ENCODE assay signal across 14 cellular contexts in the genomic region with DNA sequence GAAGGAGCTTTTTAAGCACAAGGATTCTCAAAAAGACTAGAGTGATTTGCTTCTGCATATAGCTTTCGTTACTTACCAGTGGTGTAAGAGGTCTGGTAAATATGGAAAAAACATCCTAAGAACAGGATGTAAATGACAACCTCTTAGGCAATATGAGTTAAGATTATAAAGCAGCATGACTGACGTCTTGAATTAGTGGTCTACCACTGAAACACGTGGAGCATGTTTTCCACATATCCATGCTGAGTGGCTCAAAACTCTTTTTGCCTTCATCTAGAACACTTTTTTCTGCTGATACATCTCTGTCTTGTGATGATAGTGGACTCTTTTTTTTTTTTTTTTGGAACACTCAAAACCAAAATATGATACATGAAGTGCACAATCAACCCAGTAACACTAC.
"Had no signal": no experiment of that assay in that cellular context is flagged by ENCODE, and none has a peak within 500 bp of the region (broad histone marks: within the 10 kb centered on the region; RNA-seq: fewer than 3 reads in every experiment).

No MANE protein-coding gene starts in this region.

- ATAC-seq: activated CD8-positive, alpha-beta memory T cell treated with anti-CD3 and anti-CD28 coated beads, Interleukin-2, amount 10 ng/mL, durations not matched to agents 7 days and 5 days; esophagus mucosa; gastrocnemius medialis; naive thymus-derived CD8-positive, alpha-beta T cell had no signal

- H3K4me3 Mint-ChIP-seq: activated CD8-positive, alpha-beta memory T cell treated with anti-CD3 and anti-CD28 coated beads, Interleukin-2, amount 10 ng/mL, durations not matched to agents 7 days and 5 days; activated naive CD8-positive, alpha-beta T cell; activated T-cell treated with anti-CD3 and anti-CD28 coated beads, Interleukin-2, amount 50 U/mL, for 24 hours; naive thymus-derived CD8-positive, alpha-beta T cell had no signal

- DNase-seq: activated CD4-positive, alpha-beta T cell treated with anti-CD3 and anti-CD28 coated beads, Interleukin-2, amount 50 U/mL, for 48 hours; activated CD4-positive, CD25-positive, alpha-beta regulatory T cell treated with anti-CD3 and anti-CD28 coated beads, Interleukin-2, amount 50 U/mL, for 72 hours; activated CD8-positive, alpha-beta memory T cell treated with anti-CD3 and anti-CD28 coated beads, Interleukin-2, amount 10 ng/mL, durations not matched to agents 7 days and 5 days; activated gamma-delta T cell; activated T-cell treated with anti-CD3 and anti-CD28 coated beads, Interleukin-2, amount 50 U/mL, for 24 hours; dorsolateral prefrontal cortex; gastrocnemius medialis; kidney glomerular epithelial cell; mammary epithelial cell; naive thymus-derived CD8-positive, alpha-beta T cell had no signal

- H3K4me3 ChIP-seq: dorsolateral prefrontal cortex, gastrocnemius medialis, right atrium auricular region, vagina had no signal

- H3K27ac Mint-ChIP-seq: activated CD8-positive, alpha-beta memory T cell treated with anti-CD3 and anti-CD28 coated beads, Interleukin-2, amount 10 ng/mL, durations not matched to agents 7 days and 5 days; activated naive CD8-positive, alpha-beta T cell; activated T-cell treated with anti-CD3 and anti-CD28 coated beads, Interleukin-2, amount 50 U/mL, for 24 hours; naive thymus-derived CD8-positive, alpha-beta T cell had no signal

- H3K27me3 Mint-ChIP-seq: activated CD8-positive, alpha-beta memory T cell treated with anti-CD3 and anti-CD28 coated beads, Interleukin-2, amount 10 ng/mL, durations not matched to agents 7 days and 5 days; activated naive CD8-positive, alpha-beta T cell; activated T-cell treated with anti-CD3 and anti-CD28 coated beads, Interleukin-2, amount 50 U/mL, for 24 hours; naive thymus-derived CD8-positive, alpha-beta T cell had no signal
